ENCODE assay signal across 6 cellular contexts in the genomic region with DNA sequence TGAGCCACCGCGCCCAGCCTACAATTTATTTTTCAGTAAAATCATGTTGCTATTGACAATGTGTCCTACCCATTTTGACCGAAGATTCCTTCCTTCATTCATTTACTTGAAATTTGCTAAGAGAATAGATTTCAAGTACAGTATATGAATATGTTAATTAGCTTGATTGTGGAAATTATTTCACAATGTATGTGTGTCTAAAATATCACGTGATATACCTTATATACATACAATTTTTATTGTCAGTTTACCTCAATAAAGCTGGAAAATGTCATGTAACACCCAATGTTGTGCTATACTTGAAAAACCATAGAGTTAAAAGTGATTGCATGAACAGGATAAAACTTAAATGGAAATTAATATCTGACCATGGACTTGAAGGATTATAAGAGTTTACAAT.
"Had no signal": no experiment of that assay in that cellular context is flagged by ENCODE, and none has a peak within 500 bp of the region (broad histone marks: within the 10 kb centered on the region; RNA-seq: fewer than 3 reads in every experiment).

No MANE protein-coding gene starts in this region.

- FAIRE-seq: HTR-8/SVneo had no signal

- H3K9ac ChIP-seq: KMS-11 had no signal

- H3K4me2 ChIP-seq: KMS-11 had no signal

- DNase-seq: IMR-90, KBM-7, KG1 had no signal

- H3K27ac ChIP-seq: HL-60, KMS-11 had no signal
